Comparison of ENCODE assay signal across 26 cellular contexts in the genomic region with DNA sequence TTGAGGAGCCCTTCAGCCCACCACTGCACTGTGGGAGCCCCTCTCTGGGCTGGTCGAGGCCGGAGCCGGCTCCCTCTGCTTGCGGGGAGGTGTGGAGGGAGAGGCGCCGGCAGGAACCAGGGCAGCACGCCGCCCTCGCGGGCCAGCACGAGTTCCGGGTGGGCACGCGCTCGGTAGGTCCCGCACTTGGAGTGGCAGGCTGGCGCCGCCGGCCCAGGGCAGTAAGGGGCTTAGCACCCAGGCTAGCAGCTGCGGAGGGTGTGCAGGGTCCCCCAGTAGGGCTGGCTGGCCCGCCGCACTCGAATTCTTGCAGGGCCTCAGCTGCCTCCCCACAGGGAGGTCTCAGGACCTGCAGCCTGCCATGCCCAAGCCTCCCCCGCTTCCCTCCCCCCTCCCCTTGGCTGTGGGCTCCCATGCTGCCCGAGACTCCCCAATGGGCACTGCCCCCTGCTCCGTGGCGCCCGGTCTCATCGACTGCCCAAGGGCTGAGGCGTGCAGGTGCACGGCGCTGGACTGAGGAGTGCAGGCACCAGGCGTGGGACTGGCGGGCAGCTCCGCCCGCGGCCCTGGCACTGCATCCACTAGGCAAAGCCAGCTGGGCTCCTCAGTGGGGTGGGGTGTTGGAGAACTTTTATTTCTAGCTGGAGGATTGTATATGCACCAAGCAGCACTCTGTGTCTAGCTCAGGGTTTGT.
DNase-seq lines count a peak whose midpoint lies in the region; ATAC-seq, FAIRE-seq and TF ChIP-seq lines count a peak whose summit lies in the region.
"Had no signal": no experiment of that assay in that cellular context is flagged by ENCODE, and none has a peak within 500 bp of the region (broad histone marks: within the 10 kb centered on the region; RNA-seq: fewer than 3 reads in every experiment).

No MANE protein-coding gene starts in this region.

- H3K36me3 ChIP-seq in kidney (ENCODE audit: control insufficient read depth in 1 of 2, insufficient read depth in 2 of 2, low read length in 2 of 2) (no peaks in the 10 kb centered on the region), aorta (ENCODE audit: control insufficient read depth in 1 of 2, insufficient read depth in 2 of 2, low read length in 1 of 2) (no peaks in the 10 kb centered on the region)
- H3K36me3 ChIP-seq: BE2C; BLaER1 treated with 17β-estradiol and CSF1 and Interleukin-3, amounts not matched to agents 10 nM and 100 nM had no signal

- no peak overlapping the region for H3K27ac Mint-ChIP-seq in stimulated activated memory B cell treated with anti-CD40 and anti-IgM and Interleukin-4, amounts not matched to agents 10 μg/mL and 1 μg/mL and 100 μg/mL, for 72 hours
- H3K27ac Mint-ChIP-seq: CD14-positive monocyte; CD4-positive, alpha-beta T cell had no signal

- ATAC-seq in Right ventricle myocardium inferior (no peak), left cardiac atrium (no peak), aorta (ENCODE audit: low FRiP score) (peak; percentile 56)
- ATAC-seq in stimulated activated memory B cell treated with anti-CD40 and anti-IgM and Interleukin-4, amounts not matched to agents 10 μg/mL and 1 μg/mL and 100 μg/mL, for 72 hours, result peak; percentile 16

- no peak for TF ChIP-seq CTCF in kidney (IDR thresholded peaks at IDR 0.05; ENCODE audit: borderline replicate concordance, extremely low read depth, insufficient read depth)

- intact Hi-C loops in Right ventricle myocardium inferior (cut with DNase I) (no loop called here), left cardiac atrium (cut with DNase I) (no loop called here), kidney (cut with DNase I) (no loop called here), aorta (cut with DNase I) (no loop called here)

- H3K9me3 Mint-ChIP-seq in stimulated activated memory B cell treated with anti-CD40 and anti-IgM and Interleukin-4, amounts not matched to agents 10 μg/mL and 1 μg/mL and 100 μg/mL, for 72 hours, result no peaks in the 10 kb centered on the region
- H3K9me3 Mint-ChIP-seq: CD4-positive, alpha-beta T cell; CD8-positive, alpha-beta memory T cell had no signal

- no peaks in the 10 kb centered on the region for H3K9me3 ChIP-seq in kidney (ENCODE audit: control insufficient read depth in 1 of 2, low read length in 2 of 2)
- no peaks in the 10 kb centered on the region for H3K9me3 ChIP-seq in aorta (ENCODE audit: control insufficient read depth, low read length)
- H3K9me3 ChIP-seq: BE2C had no signal

- peaks cover 33% of the 10 kb centered on the region for H3K27me3 Mint-ChIP-seq in stimulated activated memory B cell treated with anti-CD40 and anti-IgM and Interleukin-4, amounts not matched to agents 10 μg/mL and 1 μg/mL and 100 μg/mL, for 72 hours

- H3K9ac ChIP-seq in kidney (ENCODE audit: low read length in 2 of 2), result no peak overlapping the region
- H3K9ac ChIP-seq: BLaER1 treated with 17β-estradiol and CSF1 and Interleukin-3, amounts not matched to agents 10 nM and 100 nM; GM23248 had no signal

- DNase-seq in Right ventricle myocardium inferior (ENCODE audit: missing footprints) (peak; percentile 60), left cardiac atrium (no peak), kidney (peak; percentile 64), aorta (no peak), T-helper 9 cell (no peak), urothelium cell line (ENCODE audit: low spot score) (no peak)
- no peak for DNase-seq in activated CD4-positive, alpha-beta T cell treated with anti-CD3 and anti-CD28 coated beads for 4 hours
- DNase-seq: BE2C; CD4-positive, alpha-beta T cell; CD8-positive, alpha-beta memory T cell; DMS 273 treated with DMSO at 0.1 percent for 48 hours; DMS79; EL; GDM1; GM23248; H7; HCEC 1CT had no signal

- H3K27ac ChIP-seq in kidney (ENCODE audit: low read depth in 2 of 2, low read length in 2 of 2) (no peak overlapping the region), aorta (ENCODE audit: low read depth in 1 of 2, low read length in 2 of 2) (no peak overlapping the region)
- H3K27ac ChIP-seq: 22Rv1; BLaER1 treated with 17β-estradiol and CSF1 and Interleukin-3, amounts not matched to agents 10 nM and 100 nM; GM23248 had no signal

- H3K4me1 ChIP-seq in kidney (ENCODE audit: control insufficient read depth in 1 of 2, insufficient read depth in 1 of 2, low read depth in 1 of 2, low read length in 2 of 2) (no peaks in the 10 kb centered on the region), aorta (ENCODE audit: control insufficient read depth in 1 of 2, insufficient read depth in 2 of 2, low read length in 2 of 2) (no peaks in the 10 kb centered on the region)
- H3K4me1 ChIP-seq: BE2C had no signal

- no peak overlapping the region for H3K4me3 ChIP-seq in kidney (ENCODE audit: low read length in 2 of 2)
- no peak overlapping the region for H3K4me3 ChIP-seq in aorta (ENCODE audit: low read length in 2 of 2)
- H3K4me3 ChIP-seq: BLaER1 treated with 17β-estradiol and CSF1 and Interleukin-3, amounts not matched to agents 10 nM and 100 nM; GM23248 had no signal

- H3K27me3 ChIP-seq in aorta (ENCODE audit: control insufficient read depth in 1 of 2, insufficient read depth in 2 of 2, low read length in 1 of 2), result no peaks in the 10 kb centered on the region
- H3K27me3 ChIP-seq: BE2C; BLaER1 treated with 17β-estradiol and CSF1 and Interleukin-3, amounts not matched to agents 10 nM and 100 nM had no signal

- WGBS in aorta, 2 donors, result 94 to 100% methylated on average over 18 to 37 of the region's 37 CpGs

- no peak overlapping the region for H3K4me3 Mint-ChIP-seq in stimulated activated memory B cell treated with anti-CD40 and anti-IgM and Interleukin-4, amounts not matched to agents 10 μg/mL and 1 μg/mL and 100 μg/mL, for 72 hours
- H3K4me3 Mint-ChIP-seq: CD14-positive monocyte; CD4-positive, alpha-beta T cell; CD8-positive, alpha-beta memory T cell had no signal

- FAIRE-seq in kidney (lab: Jason Lieb, UNC) (no peak), urothelium cell line (lab: Jason Lieb, UNC) (no peak)
- FAIRE-seq: A204.1, D721Med, GM12891, GM19239, H1 had no signal

- H3K36me3 Mint-ChIP-seq in stimulated activated memory B cell treated with anti-CD40 and anti-IgM and Interleukin-4, amounts not matched to agents 10 μg/mL and 1 μg/mL and 100 μg/mL, for 72 hours, result no peaks in the 10 kb centered on the region
- H3K36me3 Mint-ChIP-seq: CD14-positive monocyte; CD8-positive, alpha-beta memory T cell had no signal

- H3K4me1 Mint-ChIP-seq in stimulated activated memory B cell treated with anti-CD40 and anti-IgM and Interleukin-4, amounts not matched to agents 10 μg/mL and 1 μg/mL and 100 μg/mL, for 72 hours, result no peaks in the 10 kb centered on the region
- H3K4me1 Mint-ChIP-seq: CD14-positive monocyte had no signal

Comparison
In these comparisons a context has a peak if more than half of its experiments do, and no peak if none do; other contexts are left out.
1. DNase-seq: peak in Right ventricle myocardium inferior (single experiment) and kidney (single experiment); none in left cardiac atrium (single experiment), aorta (0 of 2), activated CD4-positive, alpha-beta T cell treated with anti-CD3 and anti-CD28 coated beads for 4 hours (0 of 2), T-helper 9 cell (single experiment) and urothelium cell line (single experiment).
2. ATAC-seq: peak in stimulated activated memory B cell treated with anti-CD40 and anti-IgM and Interleukin-4, amounts not matched to agents 10 μg/mL and 1 μg/mL and 100 μg/mL, for 72 hours (single experiment) and aorta (single experiment); none in Right ventricle myocardium inferior (single experiment) and left cardiac atrium (0 of 2).